Comparison of ENCODE assay signal across 8 cellular contexts in genomic region chr20:33444797-33445560, GRCh38. TPM values are rescaled to one million over a fixed set of nuclear protein-coding genes. Genes with fewer than 3 reads are reported as not detected.
DNase-seq lines count a peak whose midpoint lies in the region; ATAC-seq and TF ChIP-seq lines count a peak whose summit lies in the region.

No MANE protein-coding gene starts in this region.

- peak overlapping the region; percentile 89 for H3K4me3 Mint-ChIP-seq in activated B cell treated with CpG ODN at 0.5 μM for 24 hours

- no peak for TF ChIP-seq POLR2A in esophagus muscularis mucosa (IDR thresholded peaks at IDR 0.05; ENCODE audit: low read depth)

- H3K27me3 ChIP-seq in esophagus muscularis mucosa (no peaks in the 10 kb centered on the region), skeletal muscle satellite cell (ENCODE audit: control insufficient read depth, insufficient read depth, low read length) (peaks cover 6% of the 10 kb centered on the region)

- H3K27ac ChIP-seq in esophagus muscularis mucosa (replicated peaks in 1 of 4): peak overlapping the region; percentile 86 to 90 (median 88)

- no peaks in the 10 kb centered on the region for H3K27me3 Mint-ChIP-seq in activated B cell treated with CpG ODN at 0.5 μM for 24 hours

- POLR2A ChIA-PET in activated B cell treated with CpG ODN at 0.5 μM for 24 hours (lab: Charles Lee): interaction anchor here (0.6 to 3.0 kb wide), 9 partner anchors 16 to 667 kb away, joined by 3 to 37 read pairs (median 7); partner anchors contain the start of genes ACTL10, CBFA2T2, CDK5RAP1 and EIF2S2

- no peaks in the 10 kb centered on the region for H3K9me3 ChIP-seq in esophagus muscularis mucosa
- H3K9me3 ChIP-seq in skeletal muscle satellite cell (replicated peaks; ENCODE audit: low read length): no peaks in the 10 kb centered on the region

- peaks cover 29% of the 10 kb centered on the region for H3K4me1 Mint-ChIP-seq in activated B cell treated with CpG ODN at 0.5 μM for 24 hours

- H3K9me3 Mint-ChIP-seq in activated B cell treated with CpG ODN at 0.5 μM for 24 hours: no peaks in the 10 kb centered on the region

- no peak for TF ChIP-seq EP300 in esophagus muscularis mucosa (IDR thresholded peaks at IDR 0.05)

- H3K4me3 ChIP-seq in esophagus muscularis mucosa: peak overlapping the region; percentile 75 to 93 (median 82)
- peak overlapping the region; percentile 93 for H3K4me3 ChIP-seq in skeletal muscle satellite cell (ENCODE audit: low read length)

- H3K4me1 ChIP-seq in esophagus muscularis mucosa (peaks cover 6 to 38% (median 31%) of the 10 kb centered on the region in 4 donors), skeletal muscle satellite cell (ENCODE audit: control insufficient read depth, insufficient read depth, low read length) (peaks cover 9% of the 10 kb centered on the region)

- CTCF ChIA-PET in activated B cell treated with CpG ODN at 0.5 μM for 24 hours (lab: Charles Lee): interaction anchor here (0.6 to 1.3 kb wide), 4 partner anchors 9 to 222 kb away, joined by 3 to 5 read pairs (median 4); partner anchors contain the start of gene ACTL10

- DNase-seq in activated gamma-delta T cell treated with Interleukin-2 at 50 U/mL for 16 hours (peak; percentile 17), activated gamma-delta T cell (lab: John Stamatoyannopoulos, UW) (no peak), activated B cell treated with CpG ODN at 0.5 μM for 24 hours (no peak), esophagus muscularis mucosa (ENCODE audit: extremely low spot score) (no peak), cortex of kidney (lab: John Stamatoyannopoulos, UW) (no peak)

- H3K36me3 ChIP-seq in esophagus muscularis mucosa (no peaks in the 10 kb centered on the region), skeletal muscle satellite cell (ENCODE audit: insufficient read depth, low read length) (no peaks in the 10 kb centered on the region)

- intact Hi-C loops in activated B cell treated with CpG ODN at 0.5 μM for 24 hours (cut with micrococcal nuclease): loop anchor here (1.0 to 10.0 kb wide), 6 partner anchors 36 to 667 kb away; partner anchors contain the start of genes ACTL10, CHMP4B and EIF2S2
- intact Hi-C loops in esophagus muscularis mucosa (cut with DNase I): no loop called here

- peak overlapping the region; percentile 100 for H3K4me2 ChIP-seq in skeletal muscle satellite cell (ENCODE audit: low read length)

- 60% methylated on average over 4 of the region's 4 CpGs for WGBS in esophagus muscularis mucosa

- peaks cover 3% of the 10 kb centered on the region for H3K36me3 Mint-ChIP-seq in activated B cell treated with CpG ODN at 0.5 μM for 24 hours (ENCODE audit: low read depth)

- peak overlapping the region; percentile 83 for H3K27ac Mint-ChIP-seq in activated B cell treated with CpG ODN at 0.5 μM for 24 hours

- TF ChIP-seq CTCF in activated B cell treated with CpG ODN at 0.5 μM for 24 hours (IDR thresholded peaks at IDR 0.05) (no peak), esophagus muscularis mucosa (IDR thresholded peaks at IDR 0.05) (no peak)

- ATAC-seq in activated B cell treated with CpG ODN at 0.5 μM for 24 hours (ENCODE audit: low read depth): no peak
- no peak for ATAC-seq in GM18520 (IDR thresholded peaks at IDR 0.05; ENCODE audit: unreplicated experiment)
- no peak for ATAC-seq in GM18517 (IDR thresholded peaks at IDR 0.05; ENCODE audit: unreplicated experiment)

- H3K9ac ChIP-seq in skeletal muscle satellite cell (ENCODE audit: low read depth, low read length): no peak overlapping the region

RNA-seq across cellular contexts. Expression of gene SNTA1, which starts 1.4 kb away (rescaled TPM):
- total RNA-seq in activated B cell treated with CpG ODN at 0.5 μM for 24 hours (1.7 and 2.0 TPM in 2 replicates), esophagus muscularis mucosa (10 to 100 TPM; 24.1 to 51.6 (median 42.3) TPM)
- 8.1 and 13.1 TPM in 2 replicates for total RNA-seq in skeletal muscle satellite cell (2012; rRNA removed)

RNA-seq across cellular contexts. Expression of gene CDK5RAP1, which starts 43.7 kb away (rescaled TPM):
- total RNA-seq in activated B cell treated with CpG ODN at 0.5 μM for 24 hours: 44.2 and 50.5 TPM in 2 replicates
- total RNA-seq in esophagus muscularis mucosa: 10 to 100 TPM; 11.3 to 19.5 (median 16.9) TPM
- 16.2 and 18.6 TPM in 2 replicates for total RNA-seq in skeletal muscle satellite cell (2012; rRNA removed)

RNA-seq across cellular contexts. Expression of gene CBFA2T2, which starts 44.9 kb away (rescaled TPM):
- 13.9 and 15.8 TPM in 2 replicates for total RNA-seq in activated B cell treated with CpG ODN at 0.5 μM for 24 hours
- total RNA-seq in esophagus muscularis mucosa: 10 to 100 TPM; 11.3 to 17.7 (median 14.6) TPM
- total RNA-seq in skeletal muscle satellite cell (2012; rRNA removed): 3.0 and 4.8 TPM in 2 replicates
